6 cellular contexts compared by ENCODE assay signal in genomic region chr7:100171087-100171681, GRCh38. TPM values are rescaled to one million over a fixed set of nuclear protein-coding genes. Genes with fewer than 3 reads are reported as not detected.
DNase-seq lines count a peak whose midpoint lies in the region; ATAC-seq and TF ChIP-seq lines count a peak whose summit lies in the region.

No MANE protein-coding gene starts in this region.

- TF ChIP-seq EP300 in transverse colon (IDR thresholded peaks at IDR 0.05; ENCODE audit: low read depth) = no peak

- no peak overlapping the region for H3K27ac ChIP-seq in left ventricle myocardium inferior (replicated peaks)
- H3K27ac ChIP-seq in transverse colon = no peak overlapping the region

- intact Hi-C loops in left ventricle myocardium inferior (cut with micrococcal nuclease) (no loop called here), transverse colon (cut with DNase I; ENCODE audit: low total_unique reads) (no loop called here)

- peak overlapping the region; percentile 62 for H3K4me3 ChIP-seq in left ventricle myocardium inferior
- H3K4me3 ChIP-seq in transverse colon = peak overlapping the region in 3 of 4 donors; percentile 25 to 55 (median 49)

- H3K4me1 ChIP-seq in left ventricle myocardium inferior (peaks cover 32% of the 10 kb centered on the region), transverse colon (peaks cover 10 to 38% (median 32%) of the 10 kb centered on the region in 4 donors)

- ATAC-seq in GM19467 (IDR thresholded peaks at IDR 0.05; ENCODE audit: unreplicated experiment) = no peak

- DNase-seq in activated CD8-positive, alpha-beta memory T cell treated with anti-CD3 and anti-CD28 coated beads, Interleukin-2, amount 50 U/mL, for 4 hours = peak; percentile 37
- DNase-seq in activated CD8-positive, alpha-beta memory T cell treated with anti-CD3 and anti-CD28 coated beads, Interleukin-2, amount 50 U/mL, for 48 hours = no peak
- DNase-seq in left ventricle myocardium inferior = no peak
- peak; percentile 42 for DNase-seq in transverse colon
- no peak for DNase-seq in SHP77 (lab: John Stamatoyannopoulos, UW)

- H3K27me3 ChIP-seq in left ventricle myocardium inferior (ENCODE audit: low read depth) (peaks cover 69% of the 10 kb centered on the region), transverse colon (peaks cover 16% of the 10 kb centered on the region)

- WGBS in transverse colon (ENCODE audit: low coverage in 1 of 2), 2 donors = 10% methylated on average over 31 of the region's 61 CpGs; no CpG with 5 or more reads in 1 of the 2 donors

- H3K9me3 ChIP-seq in left ventricle myocardium inferior (replicated peaks) (no peaks in the 10 kb centered on the region), transverse colon (no peaks in the 10 kb centered on the region)

- in situ Hi-C loops in transverse colon (cut with MboI; ENCODE audit: low pct_ligation_motif_present in 1 of 4, low pct_unique_long_range_greater_than_20kb in 1 of 4, low sequenced_read_pairs in 3 of 4) = no loop called here

- TF ChIP-seq POLR2A in transverse colon (IDR thresholded peaks at IDR 0.05) = no peak

- TF ChIP-seq CTCF in left ventricle myocardium inferior (IDR thresholded peaks at IDR 0.05; ENCODE audit: borderline replicate concordance) (no peak), transverse colon (IDR thresholded peaks at IDR 0.05) (no peak)

- H3K36me3 ChIP-seq in left ventricle myocardium inferior = no peaks in the 10 kb centered on the region
- H3K36me3 ChIP-seq in transverse colon = no peaks in the 10 kb centered on the region

RNA-seq across cellular contexts. Expression of gene GAL3ST4, which starts 2.8 kb away (rescaled TPM):
- 1.5 TPM for total RNA-seq in left ventricle myocardium inferior
- 1 to 10 TPM in 3 of 4 donors, not detected in 1; 2.0 to 5.1 (median 3.8) TPM for total RNA-seq in transverse colon

RNA-seq across cellular contexts. Expression of gene GPC2, which starts 6.0 kb away (rescaled TPM):
- total RNA-seq in left ventricle myocardium inferior (0.25 TPM), transverse colon (10 to 100 TPM in 2 of 4 donors, 1 to 10 TPM in 1, not detected in 1; 3.5 to 17.2 (median 12.5) TPM)

RNA-seq across cellular contexts. Expression of gene STAG3, which starts 6.5 kb away (rescaled TPM):
- 0.74 TPM for total RNA-seq in left ventricle myocardium inferior
- total RNA-seq in transverse colon = 1 to 10 TPM in 2 of 4 donors, under 1 TPM in 1, not detected in 1; 0.96 to 9.4 (median 2.2) TPM

RNA-seq across cellular contexts. Expression of gene TRAPPC14, which starts 12.7 kb away (rescaled TPM):
- total RNA-seq in left ventricle myocardium inferior (7.1 TPM), transverse colon (100 to 1,000 TPM in 1 of 4 donors, 10 to 100 TPM in 3; 43.5 to 111 (median 51.2) TPM)

RNA-seq across cellular contexts. Expression of gene LAMTOR4, which starts 22.5 kb away (rescaled TPM):
- 100 TPM for total RNA-seq in left ventricle myocardium inferior
- total RNA-seq in transverse colon = 100 to 1,000 TPM; 105 to 403 (median 256) TPM

Comparison
In these comparisons a context has a peak if more than half of its experiments do, and no peak if none do; other contexts are left out.
1. DNase-seq: peak in activated CD8-positive, alpha-beta memory T cell treated with anti-CD3 and anti-CD28 coated beads, Interleukin-2, amount 50 U/mL, for 4 hours (single experiment) and transverse colon (single experiment); none in activated CD8-positive, alpha-beta memory T cell treated with anti-CD3 and anti-CD28 coated beads, Interleukin-2, amount 50 U/mL, for 48 hours (single experiment), left ventricle myocardium inferior (single experiment) and SHP77 (0 of 2).